In the genomic region with DNA sequence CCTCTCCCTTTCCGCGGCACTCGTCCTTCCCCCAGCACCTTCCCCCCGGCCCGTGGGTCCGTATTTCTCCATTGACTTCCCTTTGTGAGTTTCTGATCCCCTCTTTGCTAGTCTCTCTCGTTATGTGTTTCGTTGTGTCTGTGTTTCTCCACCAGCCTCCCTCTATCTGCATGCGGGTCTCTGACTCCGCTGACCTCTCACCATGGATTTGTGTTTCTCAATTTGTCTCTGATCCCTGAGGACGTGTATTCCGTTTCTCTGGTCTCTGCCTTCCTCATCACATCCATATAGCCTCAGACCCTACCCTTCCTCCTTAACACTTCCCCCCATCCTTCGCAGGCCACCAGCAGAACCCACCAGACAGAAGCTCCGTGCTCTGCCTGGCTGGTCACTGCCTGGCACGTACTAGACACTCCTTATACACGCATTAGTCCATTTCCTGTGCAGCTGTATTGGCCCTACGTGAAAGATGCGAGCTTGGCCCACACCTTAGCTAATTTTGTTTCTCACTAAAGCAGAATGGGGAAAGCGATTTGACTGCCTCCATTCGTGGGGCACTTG, we compare ENCODE assay signal across 8 cellular contexts. TPM values are rescaled to one million over a fixed set of nuclear protein-coding genes. Genes with fewer than 3 reads are reported as not detected.
A peak's percentile ranks its signal among the peaks of the same experiment; 100 is the strongest.
DNase-seq lines count a peak whose midpoint lies in the region; ATAC-seq and TF ChIP-seq lines count a peak whose summit lies in the region.

No MANE protein-coding gene starts in this region.

- in situ Hi-C loops in astrocyte of the cerebellum (cut with HindIII; ENCODE audit: low sequenced_read_pairs), result no loop called here

- peak overlapping the region; percentile 86 for H3K9ac ChIP-seq in HUES64 (ENCODE audit: low read depth, low read length)

- H3K4me3 ChIP-seq in HUES64 (ENCODE audit: low read length) (peak overlapping the region; percentile 90), astrocyte of the cerebellum (ENCODE audit: low read depth, low read length) (peak overlapping the region; percentile 81)

- no peaks in the 10 kb centered on the region; the same call in 1 of the 2 replicates for H3K4me1 ChIP-seq in HUES64 (ENCODE audit: insufficient read depth, low read length)

- peaks cover 4% of the 10 kb centered on the region; the same call in 1 of the 2 replicates for H3K27me3 ChIP-seq in HUES64 (ENCODE audit: insufficient read depth, low read length)

- H3K9me3 Mint-ChIP-seq in stimulated activated naive CD8-positive, alpha-beta T cell treated with anti-CD3 and anti-CD28 coated beads, Interleukin-15, amount 100 ng/mL, for 72 hours, result no peaks in the 10 kb centered on the region

- no peaks in the 10 kb centered on the region for H3K9me3 ChIP-seq in HUES64 (ENCODE audit: insufficient read depth, low read depth, low read length)

- peaks cover 62% of the 10 kb centered on the region for H3K4me1 Mint-ChIP-seq in stimulated activated naive CD8-positive, alpha-beta T cell treated with anti-CD3 and anti-CD28 coated beads, Interleukin-15, amount 100 ng/mL, for 72 hours

- peaks cover 21% of the 10 kb centered on the region for H3K36me3 ChIP-seq in HUES64 (ENCODE audit: insufficient read depth, low read length)

- peak; percentile 9 for DNase-seq in ELF-1 (ENCODE audit: low read depth, low spot score)
- no peak for DNase-seq in astrocyte of the cerebellum (ENCODE audit: low read depth)
- DNase-seq in kidney tubule cell (ENCODE audit: low spot score), result peak; percentile 45
- DNase-seq in stimulated activated naive CD8-positive, alpha-beta T cell treated with anti-CD3 and anti-CD28 coated beads, Interleukin-15, amount 100 ng/mL, for 72 hours, result no peak
- no peak for DNase-seq in COLO829 (ENCODE audit: low spot score)
- no peak for DNase-seq in stimulated activated CD4-positive, alpha-beta T cell treated with anti-CD3 and anti-CD28 coated beads, Interleukin-1b, Interleukin-23, amount 100 ng/mL, for 48 hours
- DNase-seq in NCI-H774 (lab: John Stamatoyannopoulos, UW), result no peak

- H3K27ac Mint-ChIP-seq in stimulated activated naive CD8-positive, alpha-beta T cell treated with anti-CD3 and anti-CD28 coated beads, Interleukin-15, amount 100 ng/mL, for 72 hours, result peak overlapping the region; percentile 79 to 95

- H3K27ac ChIP-seq in HUES64 (ENCODE audit: low read depth, low read length), result no peak overlapping the region

- peak; percentile 1 for ATAC-seq in stimulated activated naive CD8-positive, alpha-beta T cell treated with anti-CD3 and anti-CD28 coated beads, Interleukin-15, amount 100 ng/mL, for 72 hours

- 16% methylated on average over 20 of the region's 20 CpGs for WGBS in HUES64

- no peaks in the 10 kb centered on the region for H3K27me3 Mint-ChIP-seq in stimulated activated naive CD8-positive, alpha-beta T cell treated with anti-CD3 and anti-CD28 coated beads, Interleukin-15, amount 100 ng/mL, for 72 hours

- TF ChIP-seq CTCF in astrocyte of the cerebellum (IDR thresholded peaks at IDR 0.05; ENCODE audit: low read depth, low read length, missing control alignments), result no peak

- H3K4me3 Mint-ChIP-seq in stimulated activated naive CD8-positive, alpha-beta T cell treated with anti-CD3 and anti-CD28 coated beads, Interleukin-15, amount 100 ng/mL, for 72 hours, result peak overlapping the region; percentile 90 to 97

RNA-seq across cellular contexts. Expression of a gene that starts 0.6 kb away (rescaled TPM):
- 15.5 TPM for polyA plus RNA-seq in HUES64 (2013, experiment 1 of 2)
- polyA plus RNA-seq in HUES64 (2013, experiment 2 of 2), result 18.1 TPM

RNA-seq across cellular contexts. Expression of a gene that starts 8.5 kb away (rescaled TPM):
- 121 TPM for polyA plus RNA-seq in HUES64 (2013, experiment 1 of 2)
- polyA plus RNA-seq in HUES64 (2013, experiment 2 of 2), result 120 TPM

RNA-seq across cellular contexts. Expression of a gene that starts 46.2 kb away (rescaled TPM):
- polyA plus RNA-seq in HUES64 (2013, experiment 1 of 2), result 46.4 TPM
- polyA plus RNA-seq in HUES64 (2013, experiment 2 of 2), result 37.8 TPM

Comparison
In these comparisons a context has a peak if more than half of its experiments do, and no peak if none do; other contexts are left out.
1. DNase-seq: peak in ELF-1 (single experiment) and kidney tubule cell (single experiment); none in astrocyte of the cerebellum (single experiment), stimulated activated naive CD8-positive, alpha-beta T cell treated with anti-CD3 and anti-CD28 coated beads, Interleukin-15, amount 100 ng/mL, for 72 hours (0 of 2), COLO829 (single experiment), stimulated activated CD4-positive, alpha-beta T cell treated with anti-CD3 and anti-CD28 coated beads, Interleukin-1b, Interleukin-23, amount 100 ng/mL, for 48 hours (single experiment) and NCI-H774 (single experiment).